In the genomic region with DNA sequence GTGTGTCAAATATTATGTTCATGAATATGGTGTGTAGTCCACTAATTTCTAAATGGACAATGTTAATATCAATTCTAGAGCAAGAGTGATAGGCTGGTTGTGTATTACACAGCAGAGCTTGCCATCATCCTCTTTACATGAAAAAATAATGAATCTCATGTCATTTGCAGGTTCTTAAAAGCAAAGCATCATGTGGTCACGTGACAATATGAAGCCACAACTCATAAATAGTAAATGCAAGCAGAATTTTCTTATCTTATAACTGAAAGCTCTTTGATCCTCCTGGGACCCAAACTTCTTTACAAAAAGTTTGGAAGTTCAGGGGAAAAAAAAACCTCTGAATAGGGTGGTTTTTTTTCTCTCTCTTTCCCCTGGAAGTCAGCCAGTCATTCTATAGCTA, we compare ENCODE assay signal across 8 cellular contexts. TPM values are rescaled to one million over a fixed set of nuclear protein-coding genes. Genes with fewer than 3 reads are reported as not detected.
"Had no signal": no experiment of that assay in that cellular context is flagged by ENCODE, and none has a peak within 500 bp of the region (broad histone marks: within the 10 kb centered on the region; RNA-seq: fewer than 3 reads in every experiment).

No MANE protein-coding gene starts in this region.

- H3K9ac ChIP-seq: GM23248 had no signal

- DNase-seq: GM23248, GOT3, H7, HFFc6, KG1 had no signal

- H3K4me3 ChIP-seq: GM23248, HAP-1 had no signal

- FAIRE-seq: HTR-8/SVneo had no signal

- H3K9me3 ChIP-seq: HAP-1 had no signal

- H2AFZ ChIP-seq: GM23248 had no signal

- H3K27ac ChIP-seq: GM23248 had no signal

- H3K36me3 ChIP-seq: HAP-1 had no signal

- H3K4me1 ChIP-seq: HAP-1 had no signal

- ATAC-seq: HCT116 had no signal

RNA-seq across cellular contexts. Expression of a gene that starts 26.9 kb away (rescaled TPM):
- total RNA-seq: GM23248, HFFc6 had no signal
- polyA plus RNA-seq: GM23248 had no signal
